ENCODE assay signal across 1 cellular context in genomic region chr7:150978136-150978789, GRCh38.
TF ChIP-seq lines count a peak whose summit lies in the region.

Gene KCNH2, minus strand, starts transcription at chr7:150978321. Its CDS starts 408 bp downstream, at chr7:150977913.

TF ChIP-seq in K562, 482 proteins besides CTCF, POLR2A, EP300 and RAD21 (continued from another document and continues in another):
- TF ChIP-seq ARID4B (CRISPR knock-in tag; IDR thresholded peaks at IDR 0.05): no peak
- no peak; the same call in 1 of the 2 replicates for TF ChIP-seq ELF2 (CRISPR knock-in tag; IDR thresholded peaks at IDR 0.05)
- TF ChIP-seq POLR3A (IDR thresholded peaks at IDR 0.05; ENCODE audit: borderline replicate concordance, extremely low read depth, insufficient read depth, insufficient read length): no peak
- no peak for TF ChIP-seq CBX3 (IDR thresholded peaks at IDR 0.05; ENCODE audit: borderline replicate concordance in 1 of 2, low read length in 2 of 2)
- no peak for TF ChIP-seq TARDBP (IDR thresholded peaks at IDR 0.05)
- no peak for TF ChIP-seq AFF4 (CRISPR knock-in tag; IDR thresholded peaks at IDR 0.05)
- no peak for TF ChIP-seq KLF10 (CRISPR knock-in tag; IDR thresholded peaks at IDR 0.05)
- no peak for TF ChIP-seq RFX1 (IDR thresholded peaks at IDR 0.05)
- TF ChIP-seq E2F1 (CRISPR knock-in tag; IDR thresholded peaks at IDR 0.05): no peak; the same call in 1 of the 2 replicates
- TF ChIP-seq ZNF699 (CRISPR knock-in tag; IDR thresholded peaks at IDR 0.05; ENCODE audit: insufficient replicate concordance): no peak
- no peak for TF ChIP-seq ZNF318 (IDR thresholded peaks at IDR 0.05; ENCODE audit: borderline replicate concordance in 1 of 2, low read depth in 1 of 2)
- TF ChIP-seq ZBTB11 (CRISPR knock-in tag; IDR thresholded peaks at IDR 0.05): 0 out of 6 replicates have a peak, but pooled peaks of 1 of the 3 experiments have one; percentile 20
- TF ChIP-seq E2F4 (CRISPR knock-in tag; IDR thresholded peaks at IDR 0.05; ENCODE audit: low read depth): 0 out of 2 replicates have a peak, but pooled peaks have one; percentile 19
- TF ChIP-seq BRCA1 (IDR thresholded peaks at IDR 0.05): no peak
- no peak for TF ChIP-seq BRCA1 (CRISPR knock-in tag; IDR thresholded peaks at IDR 0.05)
- TF ChIP-seq MCM7 (IDR thresholded peaks at IDR 0.05): no peak
- TF ChIP-seq IRF9 (tag; IDR thresholded peaks at IDR 0.05): no peak
- 0 out of 2 replicates have a peak, but pooled peaks have one; percentile 26 for TF ChIP-seq HMGXB4 (CRISPR knock-in tag; IDR thresholded peaks at IDR 0.05)
- TF ChIP-seq ZNF436 (CRISPR knock-in tag; IDR thresholded peaks at IDR 0.05): no peak
- no peak for TF ChIP-seq ZNF75A (CRISPR knock-in tag; IDR thresholded peaks at IDR 0.05)
- TF ChIP-seq CC2D1A (IDR thresholded peaks at IDR 0.05): no peak
- no peak for TF ChIP-seq CBX8 (IDR thresholded peaks at IDR 0.05; ENCODE audit: borderline replicate concordance, extremely low read depth, low read depth, low read length, poor library complexity, severe bottlenecking)
- no peak for TF ChIP-seq KAT2B (IDR thresholded peaks at IDR 0.05; ENCODE audit: low read depth, low read length)
